22 cellular contexts compared by ENCODE assay signal in the genomic region with DNA sequence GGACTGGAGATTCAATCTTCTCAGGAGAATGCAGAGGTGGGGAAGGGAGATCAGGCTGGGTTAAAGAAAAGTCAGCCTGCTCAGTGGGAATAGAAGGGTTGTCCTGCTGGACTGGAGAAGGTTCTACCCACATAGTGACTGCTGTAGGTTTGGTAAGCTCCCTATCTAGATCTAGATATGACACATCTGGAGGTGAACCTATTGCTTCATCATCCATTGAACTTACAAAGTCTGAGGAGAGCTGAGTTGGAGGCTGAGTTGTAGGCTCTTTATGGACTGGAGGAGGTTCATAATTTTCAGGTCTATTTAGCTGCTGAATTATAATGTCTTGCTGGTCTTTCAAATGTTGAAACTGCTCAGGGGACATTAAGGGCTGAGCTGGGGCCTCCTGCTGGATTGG. TPM values are rescaled to one million over a fixed set of nuclear protein-coding genes. Genes with fewer than 3 reads are reported as not detected.
DNase-seq lines count a peak whose midpoint lies in the region; ATAC-seq, FAIRE-seq and TF ChIP-seq lines count a peak whose summit lies in the region.
"Had no signal": no experiment of that assay in that cellular context is flagged by ENCODE, and none has a peak within 500 bp of the region (broad histone marks: within the 10 kb centered on the region; RNA-seq: fewer than 3 reads in every experiment).

No MANE protein-coding gene starts in this region.

- H2AFZ ChIP-seq in HepG2 (ENCODE audit: low read length) = no peak overlapping the region

- in situ Hi-C loops in HepG2 (cut with HindIII; ENCODE audit: extremely low pct_ligation_motif_present, low pct_unique_long_range_greater_than_20kb) = no loop called here

- DNase-seq in HepG2 (ENCODE audit: low spot score) (no peak), right lobe of liver (no peak), amniotic epithelial cell (ENCODE audit: low read depth) (peak; percentile 82), fibroblast of pulmonary artery (ENCODE audit: low read depth) (peak; percentile 22)
- DNase-seq in stimulated activated naive CD8-positive, alpha-beta T cell treated with anti-CD3 and anti-CD28 coated beads, Interleukin-15, amount 100 ng/mL, for 72 hours = no peak
- no peak for DNase-seq in stimulated activated CD4-positive, alpha-beta T cell treated with anti-CD3 and anti-CD28 coated beads, Interleukin-4, amount 100 ng/mL, for 24 hours
- DNase-seq: Calu3; CD4-positive, alpha-beta memory T cell; GF-D8; GOT3; NCI-H1105 treated with DMSO at 0.1 percent for 48 hours; NCI-H1694; NCI-H748 treated with DMSO at 0.1 percent for 48 hours; SHP77 had no signal

- FAIRE-seq in HepG2 (lab: Jason Lieb, UNC) = no peak
- FAIRE-seq: GM12878, GM19239 had no signal

- H3K4me3 ChIP-seq in HepG2 (replicated peaks in 1 of 3; ENCODE audit: insufficient read depth in 1 of 3, low read depth in 2 of 3, low read length in 3 of 3) = no peak overlapping the region
- H3K4me3 ChIP-seq in right lobe of liver = no peak overlapping the region
- H3K4me3 ChIP-seq in fibroblast of pulmonary artery (replicated peaks; ENCODE audit: low read depth, low read length) = no peak overlapping the region
- H3K4me3 ChIP-seq: BLaER1, GM12878 had no signal

- H3K36me3 ChIP-seq in HepG2 (replicated peaks in 1 of 2; ENCODE audit: control insufficient read depth in 1 of 2, insufficient read depth in 2 of 2, low read length in 2 of 2) (no peaks in the 10 kb centered on the region), right lobe of liver (no peaks in the 10 kb centered on the region)
- H3K36me3 ChIP-seq: BLaER1 had no signal

- ATAC-seq in HepG2 (no peak), right lobe of liver (no peak), HG03135 (IDR thresholded peaks at IDR 0.05; ENCODE audit: unreplicated experiment) (no peak), HG02885 (IDR thresholded peaks at IDR 0.05; ENCODE audit: poor library complexity, unreplicated experiment) (no peak)
- ATAC-seq in stimulated activated naive CD8-positive, alpha-beta T cell treated with anti-CD3 and anti-CD28 coated beads, Interleukin-15, amount 100 ng/mL, for 72 hours = no peak
- ATAC-seq: GM12878, HCT116, SK-N-SH treated with all-trans-retinoic acid at 6 μM for 48 hours had no signal

- TF ChIP-seq POLR2A in HepG2 (IDR thresholded peaks at IDR 0.05; ENCODE audit: insufficient read depth in 1 of 2, low read depth in 2 of 2, low read length in 2 of 2) (no peak), right lobe of liver (IDR thresholded peaks at IDR 0.05) (no peak)

- H3K9me3 ChIP-seq in HepG2 (ENCODE audit: low read length) (no peaks in the 10 kb centered on the region), right lobe of liver (no peaks in the 10 kb centered on the region)
- H3K9me3 ChIP-seq: BLaER1 had no signal

- peaks cover 10% of the 10 kb centered on the region for H3K4me1 Mint-ChIP-seq in stimulated activated naive CD8-positive, alpha-beta T cell treated with anti-CD3 and anti-CD28 coated beads, Interleukin-15, amount 100 ng/mL, for 72 hours

- no peaks in the 10 kb centered on the region for H3K79me2 ChIP-seq in HepG2 (ENCODE audit: insufficient read depth, low read length)

- H3K4me1 ChIP-seq in HepG2 (ENCODE audit: insufficient read depth, low read length) = peaks cover 17% of the 10 kb centered on the region
- H3K4me1 ChIP-seq in right lobe of liver = no peaks in the 10 kb centered on the region
- H3K4me1 ChIP-seq: BLaER1 had no signal

- no peaks in the 10 kb centered on the region; a peak in 2 of 5 replicates for H3K27me3 ChIP-seq in HepG2 (ENCODE audit: control insufficient read depth in 1 of 2, insufficient read depth in 2 of 2, low read length in 2 of 2)
- H3K27me3 ChIP-seq in right lobe of liver = no peaks in the 10 kb centered on the region
- H3K27me3 ChIP-seq: BLaER1 had no signal

- no peak overlapping the region for H3K27ac Mint-ChIP-seq in stimulated activated naive CD8-positive, alpha-beta T cell treated with anti-CD3 and anti-CD28 coated beads, Interleukin-15, amount 100 ng/mL, for 72 hours

- H4K20me1 ChIP-seq in HepG2 (ENCODE audit: insufficient read depth, low read length) = no peaks in the 10 kb centered on the region
- H4K20me1 ChIP-seq: BLaER1 had no signal

- H3K9ac ChIP-seq in HepG2 (ENCODE audit: insufficient read depth, low read depth, low read length) = no peak overlapping the region
- H3K9ac ChIP-seq: BLaER1, KMS-11 had no signal

- POLR2A ChIA-PET in HepG2 (lab: Yijun Ruan, JAX) = no interaction called here

- no peak for TF ChIP-seq CTCF in HepG2 (CRISPR knock-in tag; IDR thresholded peaks at IDR 0.05)
- TF ChIP-seq CTCF in right lobe of liver (IDR thresholded peaks at IDR 0.05) = no peak
- TF ChIP-seq CTCF in fibroblast of pulmonary artery (IDR thresholded peaks at IDR 0.05; ENCODE audit: low read length, missing control alignments) = no peak

- BruUV-seq in HepG2 (replicated peaks; lab: Mats Ljungman, UMichigan) = no TSS peak

- peaks cover 0 to 8% of the 10 kb centered on the region in 2 donors for H3K9me3 Mint-ChIP-seq in stimulated activated naive CD8-positive, alpha-beta T cell treated with anti-CD3 and anti-CD28 coated beads, Interleukin-15, amount 100 ng/mL, for 72 hours
- H3K9me3 Mint-ChIP-seq: CD4-positive, alpha-beta memory T cell had no signal

- intact Hi-C loops in HepG2 (cut with micrococcal nuclease; ENCODE audit: unreplicated experiment) = no loop called here
- intact Hi-C loops in right lobe of liver (cut with DNase I) = no loop called here

- TF ChIP-seq EP300 in HepG2 (IDR thresholded peaks at IDR 0.05; ENCODE audit: low read depth in 2 of 2, low read length in 2 of 2) (no peak), HepG2 (CRISPR knock-in tag; IDR thresholded peaks at IDR 0.05; ENCODE audit: borderline replicate concordance) (no peak)

- H3K4me3 Mint-ChIP-seq in stimulated activated naive CD8-positive, alpha-beta T cell treated with anti-CD3 and anti-CD28 coated beads, Interleukin-15, amount 100 ng/mL, for 72 hours = no peak overlapping the region
- H3K4me3 Mint-ChIP-seq: CD4-positive, alpha-beta memory T cell had no signal

- H3K4me2 ChIP-seq in HepG2 (ENCODE audit: low read depth, low read length) = no peak overlapping the region
- H3K4me2 ChIP-seq: BLaER1, KMS-11 had no signal

- TF ChIP-seq RAD21 in HepG2 (CRISPR knock-in tag; IDR thresholded peaks at IDR 0.05) = no peak

- H3K27ac ChIP-seq in HepG2 (ENCODE audit: extremely low read length, insufficient read depth, low read length) (no peak overlapping the region), right lobe of liver (no peak overlapping the region)
- H3K27ac ChIP-seq: BLaER1, KMS-11 had no signal

- H3K27me3 Mint-ChIP-seq in stimulated activated naive CD8-positive, alpha-beta T cell treated with anti-CD3 and anti-CD28 coated beads, Interleukin-15, amount 100 ng/mL, for 72 hours = no peaks in the 10 kb centered on the region
- H3K27me3 Mint-ChIP-seq: CD4-positive, alpha-beta memory T cell had no signal

- CTCF ChIA-PET in HepG2 (lab: Yijun Ruan, JAX; ENCODE audit: low intra/inter-chr PET ratio, low total read pairs) = no interaction called here

TF ChIP-seq in HepG2, 621 proteins besides CTCF, POLR2A, EP300 and RAD21:
- TF ChIP-seq, protein P1, sequence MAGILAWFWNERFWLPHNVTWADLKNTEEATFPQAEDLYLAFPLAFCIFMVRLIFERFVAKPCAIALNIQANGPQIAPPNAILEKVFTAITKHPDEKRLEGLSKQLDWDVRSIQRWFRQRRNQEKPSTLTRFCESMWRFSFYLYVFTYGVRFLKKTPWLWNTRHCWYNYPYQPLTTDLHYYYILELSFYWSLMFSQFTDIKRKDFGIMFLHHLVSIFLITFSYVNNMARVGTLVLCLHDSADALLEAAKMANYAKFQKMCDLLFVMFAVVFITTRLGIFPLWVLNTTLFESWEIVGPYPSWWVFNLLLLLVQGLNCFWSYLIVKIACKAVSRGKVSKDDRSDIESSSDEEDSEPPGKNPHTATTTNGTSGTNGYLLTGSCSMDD (CRISPR knock-in tag; IDR thresholded peaks at IDR 0.05) = no peak
- TF ChIP-seq ZNF121 (CRISPR knock-in tag; IDR thresholded peaks at IDR 0.05) = no peak
- no peak for TF ChIP-seq ZNF484 (CRISPR knock-in tag; IDR thresholded peaks at IDR 0.05; ENCODE audit: borderline replicate concordance, low read depth)
- peak; percentile 22; the same call in 1 of the 2 replicates for TF ChIP-seq CEBPB (IDR thresholded peaks at IDR 0.05; ENCODE audit: borderline replicate concordance, low read depth, low read length)

RNA-seq across cellular contexts. Expression of gene NF1, which starts 46.0 kb away (rescaled TPM):
- total RNA-seq in HepG2 (2016; rRNA removed; fragmentation: Illumina TruSeq; extraction: Trizol) = 21.5 and 35.4 TPM in 2 replicates
- 17.1 and 28.3 TPM in 2 replicates for total RNA-seq in HepG2 (2016; cell fraction: cytosol; rRNA removed; fragmentation: Illumina TruSeq; extraction: Trizol; ENCODE audit: low read depth)
- 18.5 and 33.9 TPM in 2 replicates for total RNA-seq in HepG2 (2016; cell fraction: insoluble cytoplasmic fraction; rRNA removed; fragmentation: Illumina TruSeq; extraction: Trizol)
- total RNA-seq in HepG2 (2016; cell fraction: membrane; rRNA removed; fragmentation: Illumina TruSeq; extraction: Trizol) = 11.5 and 14.4 TPM in 2 replicates
- total RNA-seq in HepG2 (2016; cell fraction: nucleus; rRNA removed; fragmentation: Illumina TruSeq; extraction: Trizol) = 47.7 and 52.4 TPM in 2 replicates
- polyA plus RNA-seq in HepG2 (2011; rRNA removed) = 26.5 and 26.8 TPM in 2 replicates
- 14.5 and 21.4 TPM in 2 replicates for polyA plus RNA-seq in HepG2 (2011; cell fraction: cytosol; rRNA removed)
- polyA plus RNA-seq in HepG2 (2011; cell fraction: nucleus; rRNA removed) = 41.8 and 42.7 TPM in 2 replicates
- 15.1 and 18.4 TPM in 2 replicates for polyA plus RNA-seq in HepG2 (2012)
- polyA plus RNA-seq in HepG2 (2016; cell fraction: cytosol; fragmentation: Illumina TruSeq; extraction: Trizol; ENCODE audit: low read depth) = 0.50 and 0.57 TPM in 2 replicates
- polyA plus RNA-seq in HepG2 (2016; cell fraction: insoluble cytoplasmic fraction; fragmentation: Illumina TruSeq; extraction: Trizol; ENCODE audit: low read depth) = 19.3 and 19.5 TPM in 2 replicates
- polyA plus RNA-seq in HepG2 (2016; cell fraction: membrane; fragmentation: Illumina TruSeq; extraction: Trizol; ENCODE audit: low read depth) = 1.2 and 1.3 TPM in 2 replicates
- polyA plus RNA-seq in HepG2 (2016; cell fraction: nucleus; fragmentation: Illumina TruSeq; extraction: Trizol; ENCODE audit: insufficient read depth, low read depth) = 19.1 and 25.9 TPM in 2 replicates
- polyA minus RNA-seq in HepG2 (2011; rRNA and poly(A)+ RNA removed; ENCODE audit: low replicate concordance) = 108 and 118 TPM in 2 replicates
- 59.6 and 76.9 TPM in 2 replicates for polyA minus RNA-seq in HepG2 (2011; cell fraction: cytosol; rRNA and poly(A)+ RNA removed)
- 229 and 246 TPM in 2 replicates for polyA minus RNA-seq in HepG2 (2011; cell fraction: nucleus; rRNA and poly(A)+ RNA removed)
- 10 to 100 TPM; 26.6 to 35.3 (median 30.0) TPM for total RNA-seq in right lobe of liver

Comparison
In these comparisons a context has a peak if more than half of its experiments do, and no peak if none do; other contexts are left out.
1. DNase-seq: peak in amniotic epithelial cell (single experiment) and fibroblast of pulmonary artery (single experiment); none in HepG2 (single experiment), right lobe of liver (0 of 3), stimulated activated naive CD8-positive, alpha-beta T cell treated with anti-CD3 and anti-CD28 coated beads, Interleukin-15, amount 100 ng/mL, for 72 hours (0 of 2) and stimulated activated CD4-positive, alpha-beta T cell treated with anti-CD3 and anti-CD28 coated beads, Interleukin-4, amount 100 ng/mL, for 24 hours (single experiment).